8 cellular contexts compared by ENCODE assay signal in the genomic region with DNA sequence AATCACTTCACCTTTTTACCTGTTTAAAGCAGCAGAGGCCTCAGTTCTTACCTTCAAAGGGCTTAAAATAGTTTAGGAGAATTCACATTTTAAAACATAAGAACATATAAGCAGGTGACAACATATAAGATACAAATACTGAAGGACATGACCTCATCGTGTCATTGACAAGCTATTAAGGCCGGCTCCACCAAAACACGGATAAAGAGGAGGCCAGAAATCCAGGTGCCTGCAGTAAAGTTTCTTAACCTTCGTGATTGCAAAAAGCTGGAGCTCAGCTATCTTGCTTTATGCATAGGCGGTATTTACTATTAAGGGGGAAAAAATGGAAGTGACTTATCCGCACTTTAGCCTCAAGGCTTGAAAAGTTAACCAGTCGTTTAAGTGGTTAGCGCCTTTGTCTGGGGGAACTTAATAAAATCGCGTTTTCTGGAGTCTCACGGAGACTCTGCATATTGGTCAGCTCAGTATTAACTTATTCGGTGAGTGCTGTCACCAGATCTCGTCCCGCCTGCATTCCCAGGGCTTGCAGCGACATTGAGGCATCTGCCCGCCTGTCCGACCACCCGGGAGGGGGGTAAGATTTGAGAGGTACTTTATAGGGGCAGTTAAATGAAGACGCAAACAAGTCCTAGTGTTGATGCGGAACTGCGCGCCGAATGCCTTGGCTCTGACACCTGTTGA. TPM values are rescaled to one million over a fixed set of nuclear protein-coding genes. Genes with fewer than 3 reads are reported as not detected.
DNase-seq lines count a peak whose midpoint lies in the region; ATAC-seq and TF ChIP-seq lines count a peak whose summit lies in the region.

No MANE protein-coding gene starts in this region.

- TF ChIP-seq CTCF in DND-41 (IDR thresholded peaks at IDR 0.05; ENCODE audit: borderline replicate concordance, extremely low read depth, low read length, poor library complexity, severe bottlenecking): no peak
- TF ChIP-seq CTCF in colonic mucosa (IDR thresholded peaks at IDR 0.05): no peak
- no peak for TF ChIP-seq CTCF in osteoblast (IDR thresholded peaks at IDR 0.05; ENCODE audit: extremely low read depth, low read depth, low read length)

- H3K9ac ChIP-seq in DND-41 (ENCODE audit: low read depth, low read length) (peak overlapping the region; percentile 90), colonic mucosa (ENCODE audit: low read depth in 2 of 2, low read length in 2 of 2) (peak overlapping the region; percentile 62 to 86)

- H4K20me1 ChIP-seq in DND-41 (ENCODE audit: insufficient read depth, low read length): peaks cover 26% of the 10 kb centered on the region; the same call in 1 of the 2 replicates
- peaks cover 20% of the 10 kb centered on the region for H4K20me1 ChIP-seq in osteoblast (ENCODE audit: insufficient read depth, low read length)

- no peaks in the 10 kb centered on the region for H3K9me3 ChIP-seq in DND-41 (ENCODE audit: insufficient read depth, low read length, severe bottlenecking)
- H3K9me3 ChIP-seq in colonic mucosa: no peaks in the 10 kb centered on the region
- H3K9me3 ChIP-seq in osteoblast (ENCODE audit: low read depth, low read length): no peaks in the 10 kb centered on the region

- peaks cover 36% of the 10 kb centered on the region for H3K79me2 ChIP-seq in DND-41 (ENCODE audit: insufficient read depth, low read length)
- peaks cover 24% of the 10 kb centered on the region for H3K79me2 ChIP-seq in osteoblast (ENCODE audit: insufficient read depth, low read length)

- H3K4me2 ChIP-seq in DND-41 (ENCODE audit: insufficient read depth, low read length) (peak overlapping the region; percentile 73), osteoblast (ENCODE audit: insufficient read depth, low read length) (peak overlapping the region; percentile 94)

- H3K4me3 ChIP-seq in DND-41 (ENCODE audit: low read depth in 1 of 2, low read length in 2 of 2): peak overlapping the region; percentile 44 to 74
- H3K4me3 ChIP-seq in colonic mucosa: peak overlapping the region; percentile 24
- peak overlapping the region; percentile 76 for H3K4me3 ChIP-seq in osteoblast (ENCODE audit: insufficient read depth, low read length)

- H2AFZ ChIP-seq in DND-41 (ENCODE audit: low read depth, low read length): peak overlapping the region; percentile 87
- H2AFZ ChIP-seq in osteoblast (ENCODE audit: low read length): peak overlapping the region; percentile 96

- DNase-seq in DND-41: no peak
- peak; percentile 41 for DNase-seq in NCI-H1092 treated with DMSO at 0.1 percent for 48 hours (lab: John Stamatoyannopoulos, UW)
- no peak for DNase-seq in colonic mucosa
- no peak for DNase-seq in osteoblast (ENCODE audit: insufficient read length, low spot score, missing footprints)
- DNase-seq in epidermal melanocyte (ENCODE audit: insufficient read length, low spot score): no peak
- no peak for DNase-seq in HK-2 (ENCODE audit: unreplicated experiment)
- no peak for DNase-seq in NCI-H2081 treated with DMSO at 0.1 percent for 48 hours (lab: John Stamatoyannopoulos, UW)

- no peak for ATAC-seq in DND-41 (ENCODE audit: insufficient read depth, low read depth)
- ATAC-seq in HG02571 (IDR thresholded peaks at IDR 0.05; ENCODE audit: unreplicated experiment): no peak

- intact Hi-C loops in colonic mucosa (cut with DNase I): no loop called here

- H3K27me3 ChIP-seq in DND-41 (ENCODE audit: insufficient read depth, low read length, poor library complexity): no peaks in the 10 kb centered on the region
- no peaks in the 10 kb centered on the region for H3K27me3 ChIP-seq in colonic mucosa
- H3K27me3 ChIP-seq in osteoblast (ENCODE audit: insufficient read depth, low read length): no peaks in the 10 kb centered on the region

- peak overlapping the region; percentile 99 for H3K27ac ChIP-seq in DND-41 (ENCODE audit: low read length)
- peak overlapping the region; percentile 84 for H3K27ac ChIP-seq in colonic mucosa
- peak overlapping the region; percentile 69 for H3K27ac ChIP-seq in osteoblast (ENCODE audit: low read depth, low read length)

- H3K36me3 ChIP-seq in DND-41 (ENCODE audit: insufficient read depth, low read length): peaks cover 30% of the 10 kb centered on the region
- peaks cover 11% of the 10 kb centered on the region for H3K36me3 ChIP-seq in colonic mucosa
- peaks cover 19% of the 10 kb centered on the region for H3K36me3 ChIP-seq in osteoblast (ENCODE audit: insufficient read depth, low read length)

- H3K4me1 ChIP-seq in DND-41 (ENCODE audit: insufficient read depth, low read length) (peaks cover 43% of the 10 kb centered on the region), colonic mucosa (peaks cover 15% of the 10 kb centered on the region), osteoblast (ENCODE audit: insufficient read depth, low read length) (peaks cover 33% of the 10 kb centered on the region)

RNA-seq across cellular contexts. Expression of gene SP1, which starts 1.1 kb away (rescaled TPM):
- total RNA-seq in colonic mucosa (10 to 100 TPM; 83.6 to 96.8 TPM), osteoblast (50.3 and 56.0 TPM in 2 replicates)

RNA-seq across cellular contexts. Expression of gene SP7, which starts 42.7 kb away (rescaled TPM):
- not detected for total RNA-seq in colonic mucosa
- total RNA-seq in osteoblast: not detected in 2 replicates

RNA-seq across cellular contexts. Expression of gene AMHR2, which starts 44.8 kb away (rescaled TPM):
- total RNA-seq in colonic mucosa (under 1 TPM in 1 of 2 donors, not detected in 1; 0.17 TPM), osteoblast (not detected in 2 replicates)

RNA-seq across cellular contexts. Expression of gene AAAS, which starts 57.4 kb away (rescaled TPM):
- total RNA-seq in colonic mucosa (10 to 100 TPM; 36.4 to 61.4 TPM), osteoblast (37.4 and 39.8 TPM in 2 replicates)

Comparison
In these comparisons a context has a peak if more than half of its experiments do, and no peak if none do; other contexts are left out.
1. H3K4me3 ChIP-seq: peak in every context shown above with its lines; median percentile 76 in osteoblast; 59 in DND-41; 24 in colonic mucosa.